Comparison of ENCODE assay signal across 13 cellular contexts in the genomic region with DNA sequence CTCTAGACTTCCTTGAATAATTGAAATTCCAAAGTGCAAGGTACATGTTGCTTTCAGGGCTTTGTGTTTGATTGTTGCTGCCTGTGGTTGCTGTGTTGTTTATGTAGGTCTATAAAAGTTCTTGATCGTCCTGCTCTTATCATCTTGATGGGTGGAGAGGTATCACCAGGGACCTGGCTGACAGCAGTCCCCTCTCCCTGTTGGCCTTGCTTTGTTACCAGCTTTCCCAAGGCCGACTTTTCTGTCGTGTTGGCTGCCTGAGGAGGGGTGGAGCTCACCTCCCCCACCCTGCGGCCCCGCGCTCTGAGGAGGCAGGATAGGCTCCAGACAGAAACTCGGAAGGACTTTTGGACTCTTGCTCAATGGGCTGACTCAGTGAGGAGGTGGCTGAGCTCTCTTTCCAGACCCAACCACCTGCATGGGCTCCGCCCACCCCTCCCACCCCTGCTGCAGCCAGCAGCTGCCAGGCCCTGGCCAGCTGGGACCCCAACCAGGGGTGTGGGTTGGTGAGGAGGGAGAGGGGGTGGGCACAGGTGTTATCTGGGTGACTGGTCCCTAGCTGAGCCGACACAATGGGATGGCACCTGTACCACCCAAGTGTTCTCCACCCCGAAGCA. TPM values are rescaled to one million over a fixed set of nuclear protein-coding genes. Genes with fewer than 3 reads are reported as not detected.
DNase-seq lines count a peak whose midpoint lies in the region; ATAC-seq, FAIRE-seq and TF ChIP-seq lines count a peak whose summit lies in the region.
"Had no signal": no experiment of that assay in that cellular context is flagged by ENCODE, and none has a peak within 500 bp of the region (broad histone marks: within the 10 kb centered on the region; RNA-seq: fewer than 3 reads in every experiment).

No MANE protein-coding gene starts in this region.

- peak; percentile 79 for DNase-seq in HuH-7.5 (ENCODE audit: low spot score)
- peak; percentile 51 for DNase-seq in astrocyte (ENCODE audit: low read depth)
- no peak for DNase-seq in stimulated activated effector memory CD8-positive, alpha-beta T cell treated with anti-CD3 and anti-CD28 coated beads, Interleukin-12 subunit alpha, Interleukin-12 subunit beta, amount 100 ng/mL, for 72 hours (ENCODE audit: low spot score in 2 of 2)
- DNase-seq in COLO829 (ENCODE audit: low spot score), result no peak
- DNase-seq: NCI-H1694 treated with DMSO at 0.1 percent for 48 hours; stimulated activated naive CD4-positive, alpha-beta T cell; WERI-Rb-1 had no signal

- H3K27me3 ChIP-seq in astrocyte (ENCODE audit: insufficient read depth, low read length) (peaks cover 4% of the 10 kb centered on the region), liver (ENCODE audit: control insufficient read depth in 4 of 4, insufficient read depth in 4 of 4, low read length in 3 of 4) (no peaks in the 10 kb centered on the region)

- H3K27ac Mint-ChIP-seq in astrocyte (ENCODE audit: unreplicated experiment), result peak overlapping the region; percentile 95
- H3K27ac Mint-ChIP-seq in stimulated activated effector memory CD8-positive, alpha-beta T cell treated with anti-CD3 and anti-CD28 coated beads, Interleukin-12 subunit alpha, Interleukin-12 subunit beta, amount 100 ng/mL, for 72 hours, result no peak overlapping the region
- H3K27ac Mint-ChIP-seq: activated naive CD4-positive, alpha-beta T cell treated with anti-CD3 and anti-CD28 coated beads, Interleukin-2, amount 50 U/mL, for 72 hours had no signal

- H3K4me3 Mint-ChIP-seq in astrocyte (ENCODE audit: unreplicated experiment), result no peak overlapping the region
- no peak overlapping the region for H3K4me3 Mint-ChIP-seq in stimulated activated effector memory CD8-positive, alpha-beta T cell treated with anti-CD3 and anti-CD28 coated beads, Interleukin-12 subunit alpha, Interleukin-12 subunit beta, amount 100 ng/mL, for 72 hours

- peaks cover 16% of the 10 kb centered on the region for H3K4me1 ChIP-seq in astrocyte (ENCODE audit: insufficient read depth, low read length)
- H3K4me1 ChIP-seq in liver (ENCODE audit: control insufficient read depth in 4 of 4, insufficient read depth in 4 of 4, low read length in 3 of 4), result peaks cover 0 to 13% (median 9%) of the 10 kb centered on the region in 4 donors

- WGBS in liver, result 49% methylated on average over 10 of the region's 10 CpGs

- TF ChIP-seq RAD21 in liver (IDR thresholded peaks at IDR 0.05), result no peak

- no peaks in the 10 kb centered on the region for H3K79me2 ChIP-seq in astrocyte (ENCODE audit: insufficient read depth, low read length)

- no peak for ATAC-seq in GM19035 (IDR thresholded peaks at IDR 0.05; ENCODE audit: unreplicated experiment)
- ATAC-seq in GM21717 (IDR thresholded peaks at IDR 0.05; ENCODE audit: unreplicated experiment), result no peak
- no peak for ATAC-seq in stimulated activated effector memory CD8-positive, alpha-beta T cell treated with anti-CD3 and anti-CD28 coated beads, Interleukin-12 subunit alpha, Interleukin-12 subunit beta, amount 100 ng/mL, for 72 hours
- ATAC-seq: activated naive CD4-positive, alpha-beta T cell treated with anti-CD3 and anti-CD28 coated beads, Interleukin-2, amount 50 U/mL, for 72 hours had no signal

- H3K4me3 ChIP-seq in astrocyte (ENCODE audit: insufficient read depth, low read depth, low read length), result no peak overlapping the region
- no peak overlapping the region for H3K4me3 ChIP-seq in liver (ENCODE audit: low read depth in 1 of 3, low read length in 3 of 3)

- peak overlapping the region; percentile 60 for H3K4me2 ChIP-seq in astrocyte (ENCODE audit: low read length)

- H3K9me3 ChIP-seq in astrocyte (ENCODE audit: insufficient read depth, low read depth, low read length), result no peaks in the 10 kb centered on the region
- no peaks in the 10 kb centered on the region for H3K9me3 ChIP-seq in liver (ENCODE audit: control insufficient read depth in 4 of 4, low read length in 3 of 4)

- TF ChIP-seq CTCF in 22Rv1 (IDR thresholded peaks at IDR 0.05) (no peak), astrocyte (IDR thresholded peaks at IDR 0.05; ENCODE audit: insufficient read depth, low read depth, low read length) (no peak), liver (IDR thresholded peaks at IDR 0.05; ENCODE audit: low read depth, low read length, missing input control) (no peak)

- peaks cover 7% of the 10 kb centered on the region for H3K36me3 Mint-ChIP-seq in astrocyte (ENCODE audit: low read depth, unreplicated experiment)
- H3K36me3 Mint-ChIP-seq in stimulated activated effector memory CD8-positive, alpha-beta T cell treated with anti-CD3 and anti-CD28 coated beads, Interleukin-12 subunit alpha, Interleukin-12 subunit beta, amount 100 ng/mL, for 72 hours, result no peaks in the 10 kb centered on the region
- H3K36me3 Mint-ChIP-seq: activated naive CD4-positive, alpha-beta T cell treated with anti-CD3 and anti-CD28 coated beads, Interleukin-2, amount 50 U/mL, for 72 hours had no signal

- no peak overlapping the region for H2AFZ ChIP-seq in astrocyte (ENCODE audit: low read depth, low read length)

- no peaks in the 10 kb centered on the region for H4K20me1 ChIP-seq in astrocyte (ENCODE audit: insufficient read depth, low read length)

- H3K9me3 Mint-ChIP-seq in astrocyte (ENCODE audit: unreplicated experiment), result peaks cover 4% of the 10 kb centered on the region
- H3K9me3 Mint-ChIP-seq in stimulated activated effector memory CD8-positive, alpha-beta T cell treated with anti-CD3 and anti-CD28 coated beads, Interleukin-12 subunit alpha, Interleukin-12 subunit beta, amount 100 ng/mL, for 72 hours, result no peaks in the 10 kb centered on the region
- H3K9me3 Mint-ChIP-seq: activated naive CD4-positive, alpha-beta T cell treated with anti-CD3 and anti-CD28 coated beads, Interleukin-2, amount 50 U/mL, for 72 hours had no signal

- no peak overlapping the region for H3K9ac ChIP-seq in astrocyte (ENCODE audit: low read length)
- H3K9ac ChIP-seq in liver (ENCODE audit: low read depth in 1 of 2, low read length in 2 of 2), result no peak overlapping the region

- no peaks in the 10 kb centered on the region for H3K27me3 Mint-ChIP-seq in astrocyte (ENCODE audit: low read depth, unreplicated experiment)

- no peak for FAIRE-seq in astrocyte (lab: Jason Lieb, UNC)

- H3K4me1 Mint-ChIP-seq in astrocyte (ENCODE audit: low read depth, unreplicated experiment), result peaks cover 41% of the 10 kb centered on the region
- H3K4me1 Mint-ChIP-seq in stimulated activated effector memory CD8-positive, alpha-beta T cell treated with anti-CD3 and anti-CD28 coated beads, Interleukin-12 subunit alpha, Interleukin-12 subunit beta, amount 100 ng/mL, for 72 hours, result peaks cover 16% of the 10 kb centered on the region

- peak overlapping the region; percentile 83 for H3K27ac ChIP-seq in 22Rv1
- H3K27ac ChIP-seq in astrocyte (ENCODE audit: low read depth, low read length), result peak overlapping the region; percentile 7
- H3K27ac ChIP-seq in liver (ENCODE audit: low read depth in 1 of 2, low read length in 2 of 2), result no peak overlapping the region
- H3K27ac ChIP-seq: WERI-Rb-1 had no signal

- no peaks in the 10 kb centered on the region for H3K36me3 ChIP-seq in astrocyte (ENCODE audit: insufficient read depth, low read length)
- H3K36me3 ChIP-seq in liver (ENCODE audit: control insufficient read depth in 4 of 4, insufficient read depth in 3 of 4, low read depth in 1 of 4, low read length in 3 of 4), result no peaks in the 10 kb centered on the region

TF ChIP-seq in liver, 16 proteins besides CTCF, POLR2A, EP300 and RAD21:
- TF ChIP-seq HNF4A (conservative IDR thresholded peaks at IDR 0.05), result peak; percentile 79 to 81
- TF ChIP-seq, protein P1, sequence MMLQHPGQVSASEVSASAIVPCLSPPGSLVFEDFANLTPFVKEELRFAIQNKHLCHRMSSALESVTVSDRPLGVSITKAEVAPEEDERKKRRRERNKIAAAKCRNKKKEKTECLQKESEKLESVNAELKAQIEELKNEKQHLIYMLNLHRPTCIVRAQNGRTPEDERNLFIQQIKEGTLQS (IDR thresholded peaks at IDR 0.05), result no peak
- no peak for TF ChIP-seq NR2F2 (IDR thresholded peaks at IDR 0.05)
- peak in 1 of 2 donors; percentile 16 for TF ChIP-seq RXRA (IDR thresholded peaks at IDR 0.05)
- TF ChIP-seq SP1 (IDR thresholded peaks at IDR 0.05), result peak; percentile 72
- TF ChIP-seq HNF4G (IDR thresholded peaks at IDR 0.05), result peak; percentile 80
- TF ChIP-seq JUND (IDR thresholded peaks at IDR 0.05), result peak in 1 of 2 donors; percentile 78
- TF ChIP-seq, protein P2, sequence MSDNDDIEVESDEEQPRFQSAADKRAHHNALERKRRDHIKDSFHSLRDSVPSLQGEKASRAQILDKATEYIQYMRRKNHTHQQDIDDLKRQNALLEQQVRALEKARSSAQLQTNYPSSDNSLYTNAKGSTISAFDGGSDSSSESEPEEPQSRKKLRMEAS (IDR thresholded peaks at IDR 0.05), result no peak
- TF ChIP-seq, protein P3, sequence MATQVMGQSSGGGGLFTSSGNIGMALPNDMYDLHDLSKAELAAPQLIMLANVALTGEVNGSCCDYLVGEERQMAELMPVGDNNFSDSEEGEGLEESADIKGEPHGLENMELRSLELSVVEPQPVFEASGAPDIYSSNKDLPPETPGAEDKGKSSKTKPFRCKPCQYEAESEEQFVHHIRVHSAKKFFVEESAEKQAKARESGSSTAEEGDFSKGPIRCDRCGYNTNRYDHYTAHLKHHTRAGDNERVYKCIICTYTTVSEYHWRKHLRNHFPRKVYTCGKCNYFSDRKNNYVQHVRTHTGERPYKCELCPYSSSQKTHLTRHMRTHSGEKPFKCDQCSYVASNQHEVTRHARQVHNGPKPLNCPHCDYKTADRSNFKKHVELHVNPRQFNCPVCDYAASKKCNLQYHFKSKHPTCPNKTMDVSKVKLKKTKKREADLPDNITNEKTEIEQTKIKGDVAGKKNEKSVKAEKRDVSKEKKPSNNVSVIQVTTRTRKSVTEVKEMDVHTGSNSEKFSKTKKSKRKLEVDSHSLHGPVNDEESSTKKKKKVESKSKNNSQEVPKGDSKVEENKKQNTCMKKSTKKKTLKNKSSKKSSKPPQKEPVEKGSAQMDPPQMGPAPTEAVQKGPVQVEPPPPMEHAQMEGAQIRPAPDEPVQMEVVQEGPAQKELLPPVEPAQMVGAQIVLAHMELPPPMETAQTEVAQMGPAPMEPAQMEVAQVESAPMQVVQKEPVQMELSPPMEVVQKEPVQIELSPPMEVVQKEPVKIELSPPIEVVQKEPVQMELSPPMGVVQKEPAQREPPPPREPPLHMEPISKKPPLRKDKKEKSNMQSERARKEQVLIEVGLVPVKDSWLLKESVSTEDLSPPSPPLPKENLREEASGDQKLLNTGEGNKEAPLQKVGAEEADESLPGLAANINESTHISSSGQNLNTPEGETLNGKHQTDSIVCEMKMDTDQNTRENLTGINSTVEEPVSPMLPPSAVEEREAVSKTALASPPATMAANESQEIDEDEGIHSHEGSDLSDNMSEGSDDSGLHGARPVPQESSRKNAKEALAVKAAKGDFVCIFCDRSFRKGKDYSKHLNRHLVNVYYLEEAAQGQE (IDR thresholded peaks at IDR 0.05), result no peak
- TF ChIP-seq FOXA1 (IDR thresholded peaks at IDR 0.05), result no peak

RNA-seq across cellular contexts. Expression of a gene that starts 2.0 kb away (rescaled TPM):
- total RNA-seq in astrocyte (9.5 and 10.3 TPM in 2 replicates), liver (1 to 10 TPM in 1 of 2 donors, under 1 TPM in 1; 0.67 to 3.1 TPM)
- under 1 TPM; 0.19 to 0.32 TPM for polyA plus RNA-seq in liver

RNA-seq across cellular contexts. Expression of a gene that starts 23.9 kb away (rescaled TPM):
- total RNA-seq in astrocyte (not detected in 2 replicates), liver (under 1 TPM in 1 of 2 donors, not detected in 1; 0.08 TPM)
- polyA plus RNA-seq in liver, result under 1 TPM in 1 of 2 donors, not detected in 1; 0.13 TPM
- total RNA-seq: activated naive CD4-positive, alpha-beta T cell treated with anti-CD3 and anti-CD28 coated beads, Interleukin-2, amount 50 U/mL, for 72 hours; posterior vena cava had no signal

Comparison
In these comparisons a context has a peak if more than half of its experiments do, and no peak if none do; other contexts are left out.
1. H3K27ac ChIP-seq: peak in 22Rv1 (single experiment) and astrocyte (single experiment); none in liver (0 of 2).
2. DNase-seq: peak in HuH-7.5 (single experiment) and astrocyte (single experiment); none in stimulated activated effector memory CD8-positive, alpha-beta T cell treated with anti-CD3 and anti-CD28 coated beads, Interleukin-12 subunit alpha, Interleukin-12 subunit beta, amount 100 ng/mL, for 72 hours (0 of 2) and COLO829 (single experiment).